In genomic region chr10:133017203-133017601, GRCh38 we compare ENCODE assay signal across 27 cellular contexts.
DNase-seq lines count a peak whose midpoint lies in the region; ATAC-seq, FAIRE-seq and TF ChIP-seq lines count a peak whose summit lies in the region.
"Had no signal": no experiment of that assay in that cellular context is flagged by ENCODE, and none has a peak within 500 bp of the region (broad histone marks: within the 10 kb centered on the region; RNA-seq: fewer than 3 reads in every experiment).

No MANE protein-coding gene starts in this region.

- H3K27ac ChIP-seq in kidney (ENCODE audit: low read depth in 2 of 2, low read length in 2 of 2) (no peak overlapping the region), psoas muscle (no peak overlapping the region), ovary (no peak overlapping the region)
- H3K27ac ChIP-seq: 22Rv1, A549, BLaER1 had no signal

- peaks cover 19% of the 10 kb centered on the region for H3K27me3 Mint-ChIP-seq in dendritic cell treated with granulocyte-macrophage colony-stimulating factor and Interleukin-4, amounts not matched to agents 40 ng/mL and 50 ng/mL, for 4 days
- H3K27me3 Mint-ChIP-seq in stimulated activated naive B cell treated with anti-CD40 and anti-IgM and Interleukin-4, amounts not matched to agents 10 μg/mL and 1 μg/mL and 100 μg/mL, for 72 hours = peaks cover 4 to 6% of the 10 kb centered on the region in 2 donors

- no peak for TF ChIP-seq CTCF in kidney (IDR thresholded peaks at IDR 0.05; ENCODE audit: borderline replicate concordance, extremely low read depth, insufficient read depth)
- TF ChIP-seq CTCF in psoas muscle (IDR thresholded peaks at IDR 0.05) = no peak
- no peak for TF ChIP-seq CTCF in ovary (IDR thresholded peaks at IDR 0.05)

- intact Hi-C loops in Right ventricle myocardium inferior (cut with DNase I) = no loop called here
- intact Hi-C loops in left cardiac atrium (cut with DNase I) = no loop called here
- intact Hi-C loops in dendritic cell treated with granulocyte-macrophage colony-stimulating factor and Interleukin-4, amounts not matched to agents 40 ng/mL and 50 ng/mL, for 4 days (cut with micrococcal nuclease) = no loop called here
- intact Hi-C loops in kidney (cut with DNase I) = no loop called here
- intact Hi-C loops in psoas muscle (cut with DNase I) = no loop called here
- intact Hi-C loops in ovary (cut with DNase I) = no loop called here

- no peak for TF ChIP-seq EP300 in ovary (IDR thresholded peaks at IDR 0.05)

- no peak overlapping the region for H3K9ac ChIP-seq in kidney (ENCODE audit: low read length in 2 of 2)
- H3K9ac ChIP-seq: BLaER1 had no signal

- H3K4me3 ChIP-seq in kidney (ENCODE audit: low read length in 2 of 2) (no peak overlapping the region), psoas muscle (no peak overlapping the region), ovary (no peak overlapping the region)
- H3K4me3 ChIP-seq: A549, BLaER1, GM12878 had no signal

- no peak overlapping the region for H3K4me3 Mint-ChIP-seq in dendritic cell treated with granulocyte-macrophage colony-stimulating factor and Interleukin-4, amounts not matched to agents 40 ng/mL and 50 ng/mL, for 4 days
- no peak overlapping the region for H3K4me3 Mint-ChIP-seq in stimulated activated naive B cell treated with anti-CD40 and anti-IgM and Interleukin-4, amounts not matched to agents 10 μg/mL and 1 μg/mL and 100 μg/mL, for 72 hours
- H3K4me3 Mint-ChIP-seq: CD14-positive monocyte; CD4-positive, alpha-beta memory T cell; CD4-positive, CD25-positive, alpha-beta regulatory T cell; CD8-positive, alpha-beta memory T cell had no signal

- 89 to 93% (median 93%) methylated on average over 24 to 27 of the region's 27 CpGs for WGBS in psoas muscle, 3 donors
- WGBS in ovary, 3 donors = 91 to 93% (median 91%) methylated on average over 16 to 27 of the region's 27 CpGs

- H3K36me3 ChIP-seq in kidney (ENCODE audit: control insufficient read depth in 1 of 2, insufficient read depth in 2 of 2, low read length in 2 of 2) = no peaks in the 10 kb centered on the region
- H3K36me3 ChIP-seq in psoas muscle (ENCODE audit: insufficient read depth in 1 of 2, low read depth in 1 of 2) = no peaks in the 10 kb centered on the region
- no peaks in the 10 kb centered on the region for H3K36me3 ChIP-seq in ovary
- H3K36me3 ChIP-seq: BE2C, BLaER1 had no signal

- no peaks in the 10 kb centered on the region for H3K9me3 Mint-ChIP-seq in dendritic cell treated with granulocyte-macrophage colony-stimulating factor and Interleukin-4, amounts not matched to agents 40 ng/mL and 50 ng/mL, for 4 days
- no peaks in the 10 kb centered on the region for H3K9me3 Mint-ChIP-seq in stimulated activated naive B cell treated with anti-CD40 and anti-IgM and Interleukin-4, amounts not matched to agents 10 μg/mL and 1 μg/mL and 100 μg/mL, for 72 hours
- H3K9me3 Mint-ChIP-seq: CD4-positive, CD25-positive, alpha-beta regulatory T cell had no signal

- H3K9me3 ChIP-seq in kidney (ENCODE audit: control insufficient read depth in 1 of 2, low read length in 2 of 2) = no peaks in the 10 kb centered on the region
- no peaks in the 10 kb centered on the region for H3K9me3 ChIP-seq in psoas muscle
- H3K9me3 ChIP-seq in ovary = no peaks in the 10 kb centered on the region
- H3K9me3 ChIP-seq: A549, BE2C had no signal

- peaks cover 6% of the 10 kb centered on the region for H3K4me1 Mint-ChIP-seq in dendritic cell treated with granulocyte-macrophage colony-stimulating factor and Interleukin-4, amounts not matched to agents 40 ng/mL and 50 ng/mL, for 4 days (ENCODE audit: low read depth)
- H3K4me1 Mint-ChIP-seq in stimulated activated naive B cell treated with anti-CD40 and anti-IgM and Interleukin-4, amounts not matched to agents 10 μg/mL and 1 μg/mL and 100 μg/mL, for 72 hours = peaks cover 2 to 6% of the 10 kb centered on the region in 2 donors
- H3K4me1 Mint-ChIP-seq: CD4-positive, alpha-beta memory T cell; CD4-positive, CD25-positive, alpha-beta regulatory T cell; CD8-positive, alpha-beta memory T cell had no signal

- ATAC-seq in Right ventricle myocardium inferior (no peak), left cardiac atrium (no peak), psoas muscle (no peak)
- ATAC-seq in stimulated activated naive B cell treated with anti-CD40 and anti-IgM and Interleukin-4, amounts not matched to agents 10 μg/mL and 1 μg/mL and 100 μg/mL, for 72 hours (replicated peaks) = no peak
- ATAC-seq: A549, GM12878 had no signal

- peaks cover 0 to 24% (median 7%) of the 10 kb centered on the region in 3 donors for H3K27me3 ChIP-seq in psoas muscle (ENCODE audit: insufficient read depth in 3 of 3, low read length in 2 of 3)
- no peaks in the 10 kb centered on the region for H3K27me3 ChIP-seq in ovary
- H3K27me3 ChIP-seq: BE2C, BLaER1 had no signal

- DNase-seq in Right ventricle myocardium inferior (ENCODE audit: missing footprints) (peak; percentile 25), left cardiac atrium (no peak), kidney (peak; percentile 55), psoas muscle (no peak), ovary (no peak)
- no peak for DNase-seq in stimulated activated naive B cell treated with anti-CD40 and anti-IgM and Interleukin-4, amounts not matched to agents 10 μg/mL and 1 μg/mL and 100 μg/mL, for 72 hours
- DNase-seq: BE2C; C1 segment of cervical spinal cord; CD4-positive, alpha-beta memory T cell; CD4-positive, CD25-positive, alpha-beta regulatory T cell; CD8-positive, alpha-beta memory T cell; COR-L47; DMS 273 treated with DMSO at 0.1 percent for 48 hours; DMS153; DMS53; DMS79; DND-41; EL; GDM1 had no signal

- H3K4me1 ChIP-seq in kidney (ENCODE audit: control insufficient read depth in 1 of 2, insufficient read depth in 1 of 2, low read depth in 1 of 2, low read length in 2 of 2) = no peaks in the 10 kb centered on the region
- H3K4me1 ChIP-seq in psoas muscle = no peaks in the 10 kb centered on the region
- H3K4me1 ChIP-seq in ovary (ENCODE audit: insufficient read depth) = no peaks in the 10 kb centered on the region
- H3K4me1 ChIP-seq: A549, BE2C had no signal

- TF ChIP-seq POLR2A in ovary (IDR thresholded peaks at IDR 0.05) = no peak

- H3K36me3 Mint-ChIP-seq in dendritic cell treated with granulocyte-macrophage colony-stimulating factor and Interleukin-4, amounts not matched to agents 40 ng/mL and 50 ng/mL, for 4 days (ENCODE audit: low read depth) = peaks cover 66% of the 10 kb centered on the region
- no peaks in the 10 kb centered on the region for H3K36me3 Mint-ChIP-seq in stimulated activated naive B cell treated with anti-CD40 and anti-IgM and Interleukin-4, amounts not matched to agents 10 μg/mL and 1 μg/mL and 100 μg/mL, for 72 hours
- H3K36me3 Mint-ChIP-seq: CD4-positive, alpha-beta memory T cell; CD4-positive, CD25-positive, alpha-beta regulatory T cell; CD8-positive, alpha-beta memory T cell had no signal

- FAIRE-seq in kidney (lab: Jason Lieb, UNC) = no peak
- FAIRE-seq: A549, GM12878, GM12892, GM18507 had no signal

- H3K27ac Mint-ChIP-seq in dendritic cell treated with granulocyte-macrophage colony-stimulating factor and Interleukin-4, amounts not matched to agents 40 ng/mL and 50 ng/mL, for 4 days = peak overlapping the region; percentile 35
- peak overlapping the region; percentile 51 for H3K27ac Mint-ChIP-seq in stimulated activated naive B cell treated with anti-CD40 and anti-IgM and Interleukin-4, amounts not matched to agents 10 μg/mL and 1 μg/mL and 100 μg/mL, for 72 hours
- H3K27ac Mint-ChIP-seq: CD14-positive monocyte; CD4-positive, alpha-beta memory T cell; CD4-positive, CD25-positive, alpha-beta regulatory T cell; CD8-positive, alpha-beta memory T cell had no signal

Comparison
In these comparisons a context has a peak if more than half of its experiments do, and no peak if none do; other contexts are left out.
1. DNase-seq: peak in Right ventricle myocardium inferior (single experiment) and kidney (single experiment); none in left cardiac atrium (single experiment), stimulated activated naive B cell treated with anti-CD40 and anti-IgM and Interleukin-4, amounts not matched to agents 10 μg/mL and 1 μg/mL and 100 μg/mL, for 72 hours (single experiment), psoas muscle (0 of 2) and ovary (0 of 5).